Comparison of ENCODE assay signal across 7 cellular contexts in genomic region chr10:4450169-4450568, GRCh38.
"Had no signal": no experiment of that assay in that cellular context is flagged by ENCODE, and none has a peak within 500 bp of the region (broad histone marks: within the 10 kb centered on the region; RNA-seq: fewer than 3 reads in every experiment).

No MANE protein-coding gene starts in this region.

- DNase-seq: GM23248, GOT3, H7, HFFc6, IMR-90 had no signal

- H3K4me3 ChIP-seq: HAP-1 had no signal

- ATAC-seq: HCT116 had no signal
